Comparison of ENCODE assay signal across 17 cellular contexts in genomic region chr7:36205236-36205635, GRCh38. TPM values are rescaled to one million over a fixed set of nuclear protein-coding genes. Genes with fewer than 3 reads are reported as not detected.
DNase-seq lines count a peak whose midpoint lies in the region; ATAC-seq and TF ChIP-seq lines count a peak whose summit lies in the region.
"Had no signal": no experiment of that assay in that cellular context is flagged by ENCODE, and none has a peak within 500 bp of the region (broad histone marks: within the 10 kb centered on the region; RNA-seq: fewer than 3 reads in every experiment).

No MANE protein-coding gene starts in this region.

- H2BK12ac ChIP-seq in H9 (ENCODE audit: insufficient read length, low read depth, low read length) = no peak overlapping the region

- TF ChIP-seq CTCF in H9 (conservative IDR thresholded peaks at IDR 0.05) (no peak), PC-3 (conservative IDR thresholded peaks at IDR 0.05; ENCODE audit: low read depth, low read length) (no peak), gastroesophageal sphincter (IDR thresholded peaks at IDR 0.05) (no peak), gastrocnemius medialis (IDR thresholded peaks at IDR 0.05 in 4 of 5, conservative IDR thresholded peaks at IDR 0.05 in 1 of 5) (no peak)

- no peak overlapping the region for H2BK15ac ChIP-seq in H9 (ENCODE audit: low read depth, low read length)

- H3K36me3 Mint-ChIP-seq in H9 (ENCODE audit: insufficient read depth in 1 of 3, low read depth in 3 of 3) = no peaks in the 10 kb centered on the region
- H3K36me3 Mint-ChIP-seq in activated T-helper 2 cell treated with anti-CD3 and anti-CD28 coated beads, Interferon-gamma antibody, Interleukin-2, Interleukin-4, amounts not matched to agents 10 μg/mL and 5 μg/mL and 100 μg/mL, durations not matched to agents 14 hours and 24 hours and 36 hours (ENCODE audit: low read depth) = no peaks in the 10 kb centered on the region
- H3K36me3 Mint-ChIP-seq: CD4-positive, CD25-positive, alpha-beta regulatory T cell had no signal

- H3K4me1 ChIP-seq in H9 (ENCODE audit: insufficient read depth, low read length) (peaks cover 4% of the 10 kb centered on the region; the same call in 1 of the 2 replicates), PC-3 (ENCODE audit: insufficient read depth, low read length) (peaks cover 41% of the 10 kb centered on the region), gastroesophageal sphincter (peaks cover 12 to 90% (median 41%) of the 10 kb centered on the region in 3 donors), gastrocnemius medialis (peaks cover 76 to 84% of the 10 kb centered on the region in 2 donors)

- no peak overlapping the region for H3K18ac ChIP-seq in H9 (ENCODE audit: insufficient read length, low read depth, low read length)

- H3K27me3 ChIP-seq in H9 (ENCODE audit: insufficient read depth, low read length) = no peaks in the 10 kb centered on the region
- H3K27me3 ChIP-seq in PC-3 (ENCODE audit: low read length) = no peaks in the 10 kb centered on the region
- no peaks in the 10 kb centered on the region for H3K27me3 ChIP-seq in gastroesophageal sphincter
- H3K27me3 ChIP-seq in gastrocnemius medialis = no peaks in the 10 kb centered on the region
- H3K27me3 ChIP-seq: Peyer's patch had no signal

- H2AFZ ChIP-seq in H9 (ENCODE audit: low read length) (no peak overlapping the region), PC-3 (ENCODE audit: low read length) (no peak overlapping the region)

- no peak overlapping the region for H3K4me3 Mint-ChIP-seq in H9
- H3K4me3 Mint-ChIP-seq in activated T-helper 2 cell treated with anti-CD3 and anti-CD28 coated beads, Interferon-gamma antibody, Interleukin-2, Interleukin-4, amounts not matched to agents 10 μg/mL and 5 μg/mL and 100 μg/mL, durations not matched to agents 14 hours and 24 hours and 36 hours (ENCODE audit: low read depth) = no peak overlapping the region
- H3K4me3 Mint-ChIP-seq: CD4-positive, CD25-positive, alpha-beta regulatory T cell had no signal

- H3K9me3 ChIP-seq in H9 (ENCODE audit: control insufficient read depth, low read depth, low read length) = no peaks in the 10 kb centered on the region
- H3K9me3 ChIP-seq in PC-3 (ENCODE audit: low read length) = no peaks in the 10 kb centered on the region
- no peaks in the 10 kb centered on the region for H3K9me3 ChIP-seq in gastroesophageal sphincter
- H3K9me3 ChIP-seq in gastrocnemius medialis = no peaks in the 10 kb centered on the region
- H3K9me3 ChIP-seq: Caco-2, Peyer's patch had no signal

- no peak overlapping the region for H3K27ac ChIP-seq in H9 (ENCODE audit: insufficient read length, low read depth, low read length)
- peak overlapping the region; percentile 80 for H3K27ac ChIP-seq in PC-3 (ENCODE audit: low read length)
- H3K27ac ChIP-seq in gastroesophageal sphincter = peak overlapping the region; percentile 62 to 90 (median 74)
- peak overlapping the region; percentile 49 to 90 (median 83) for H3K27ac ChIP-seq in gastrocnemius medialis
- H3K27ac ChIP-seq: SK-N-MC had no signal

- no peak overlapping the region for H4K5ac ChIP-seq in H9 (ENCODE audit: insufficient read length, low read depth, low read length)

- in situ Hi-C loops in gastrocnemius medialis (cut with MboI; ENCODE audit: low sequenced_read_pairs in 4 of 4) = loop anchor here in 1 of 4 donors (10.0 kb wide), 1 partner anchor 80 kb away; no protein-coding TSS in a partner anchor

- WGBS in H9 (ENCODE audit: extremely low coverage, insufficient read length, low lambda C conversion rate) = no CpG with 5 or more reads among the region's 4 CpGs
- WGBS in gastroesophageal sphincter (ENCODE audit: low coverage in 1 of 2), 2 donors = 66 to 70% methylated on average over 4 of the region's 4 CpGs

- no peak overlapping the region for H3K14ac ChIP-seq in H9 (ENCODE audit: insufficient read depth, low read length)

- TF ChIP-seq POLR2A in gastroesophageal sphincter (IDR thresholded peaks at IDR 0.05) = no peak
- no peak for TF ChIP-seq POLR2A in gastrocnemius medialis (IDR thresholded peaks at IDR 0.05)

- H3K79me1 ChIP-seq in H9 (ENCODE audit: insufficient read depth, low read depth, low read length, poor library complexity, severe bottlenecking) = no peaks in the 10 kb centered on the region

- H3K27me3 Mint-ChIP-seq in H9 (ENCODE audit: low read depth) = no peaks in the 10 kb centered on the region
- H3K27me3 Mint-ChIP-seq in activated T-helper 2 cell treated with anti-CD3 and anti-CD28 coated beads, Interferon-gamma antibody, Interleukin-2, Interleukin-4, amounts not matched to agents 10 μg/mL and 5 μg/mL and 100 μg/mL, durations not matched to agents 14 hours and 24 hours and 36 hours (ENCODE audit: low read depth) = peaks cover 2% of the 10 kb centered on the region
- H3K27me3 Mint-ChIP-seq: CD4-positive, CD25-positive, alpha-beta regulatory T cell had no signal

- POLR2A ChIA-PET in PC-3 (lab: Charles Lee; ENCODE audit: unreplicated experiment) = no interaction called here

- H3K23ac ChIP-seq in H9 (ENCODE audit: insufficient read length, low read depth, low read length) = no peak overlapping the region

- H3K36me3 ChIP-seq in PC-3 (ENCODE audit: low read depth, low read length) (no peaks in the 10 kb centered on the region), gastroesophageal sphincter (no peaks in the 10 kb centered on the region), gastrocnemius medialis (no peaks in the 10 kb centered on the region)
- H3K36me3 ChIP-seq: Peyer's patch had no signal

- intact Hi-C loops in PC-3 (cut with micrococcal nuclease) = loop anchor here (5.0 kb wide), 1 partner anchor 57 kb away; no protein-coding TSS in a partner anchor
- intact Hi-C loops in gastrocnemius medialis (cut with DNase I; ENCODE audit: low total_unique reads) = no loop called here
- intact Hi-C loops in activated T-helper 2 cell treated with anti-CD3 and anti-CD28 coated beads, Interferon-gamma antibody, Interleukin-2, Interleukin-4, amounts not matched to agents 10 μg/mL and 5 μg/mL and 100 μg/mL, durations not matched to agents 14 hours and 24 hours and 36 hours (cut with micrococcal nuclease) = no loop called here

- H3K4me3 ChIP-seq in PC-3 (ENCODE audit: low read length) (no peak overlapping the region), gastroesophageal sphincter (no peak overlapping the region), gastrocnemius medialis (no peak overlapping the region)
- H3K4me3 ChIP-seq: Peyer's patch, SK-N-MC had no signal

- no peaks in the 10 kb centered on the region for H3K79me2 ChIP-seq in H9 (ENCODE audit: insufficient read depth, low read length)
- peaks cover 57% of the 10 kb centered on the region for H3K79me2 ChIP-seq in PC-3 (ENCODE audit: low read length)

- no peak overlapping the region for H2AK5ac ChIP-seq in H9 (ENCODE audit: insufficient read length, low read length)

- H2BK120ac ChIP-seq in H9 (ENCODE audit: low read depth, low read length, poor library complexity, severe bottlenecking) = no peak overlapping the region

- H3K23me2 ChIP-seq in H9 (ENCODE audit: insufficient read length, low read depth, low read length, poor library complexity, severe bottlenecking) = no peaks in the 10 kb centered on the region

- H4K8ac ChIP-seq in H9 (replicated peaks; ENCODE audit: insufficient read length, low read depth, low read length) = no peak overlapping the region

- no peaks in the 10 kb centered on the region for H3F3A ChIP-seq in PC-3 (ENCODE audit: low read length, unreplicated experiment)

- H4K91ac ChIP-seq in H9 (ENCODE audit: insufficient read length, low read depth, low read length) = no peak overlapping the region

- H3K56ac ChIP-seq in H9 (ENCODE audit: insufficient read length, low read depth, low read length) = no peak overlapping the region

- TF ChIP-seq EP300 in gastroesophageal sphincter (IDR thresholded peaks at IDR 0.05) = no peak

- no peak for DNase-seq in H9
- DNase-seq in PC-3 = peak; percentile 63
- no peak for DNase-seq in gastrocnemius medialis
- no peak for DNase-seq in activated T-helper 2 cell treated with anti-CD3 and anti-CD28 coated beads, Interferon-gamma antibody, Interleukin-2, Interleukin-4, amounts not matched to agents 10 μg/mL and 5 μg/mL and 100 μg/mL, durations not matched to agents 14 hours and 24 hours and 36 hours (ENCODE audit: low spot score)
- DNase-seq: ACHN; Caco-2; CD4-positive, CD25-positive, alpha-beta regulatory T cell; EL; NCI-H1436; NCI-H2029; NCI-H2171 had no signal

- BruUV-seq in PC-3 (replicated peaks; lab: Mats Ljungman, UMichigan) = no TSS peak

- no peaks in the 10 kb centered on the region for H3K9me2 ChIP-seq in PC-3 (replicated peaks; ENCODE audit: low read length)

- H2BK20ac ChIP-seq in H9 (ENCODE audit: low read depth, low read length, poor library complexity, severe bottlenecking) = no peak overlapping the region

- peak overlapping the region in 2 of 3 experiments; percentile 7 to 86; a peak in 3 of 7 replicates for H3K27ac Mint-ChIP-seq in H9
- H3K27ac Mint-ChIP-seq in activated T-helper 2 cell treated with anti-CD3 and anti-CD28 coated beads, Interferon-gamma antibody, Interleukin-2, Interleukin-4, amounts not matched to agents 10 μg/mL and 5 μg/mL and 100 μg/mL, durations not matched to agents 14 hours and 24 hours and 36 hours = no peak overlapping the region
- H3K27ac Mint-ChIP-seq: CD4-positive, CD25-positive, alpha-beta regulatory T cell had no signal

- no peaks in the 10 kb centered on the region for H4K20me1 ChIP-seq in H9 (ENCODE audit: control insufficient read depth, insufficient read depth, insufficient read length)
- no peaks in the 10 kb centered on the region for H4K20me1 ChIP-seq in PC-3 (ENCODE audit: low read length)

- H3K4me2 ChIP-seq in H9 (ENCODE audit: insufficient read depth, insufficient read length, low read length) (no peak overlapping the region), PC-3 (ENCODE audit: low read length) (peak overlapping the region; percentile 39)

- H3K4ac ChIP-seq in H9 (ENCODE audit: low read depth, low read length) = no peak overlapping the region

- CTCF ChIA-PET in PC-3 (lab: Charles Lee) = no interaction called here

- H3T11ph ChIP-seq in H9 (ENCODE audit: low read length) = no peak overlapping the region

- no peak overlapping the region for H2BK5ac ChIP-seq in H9 (ENCODE audit: insufficient read length, low read length)

- H3K9ac ChIP-seq in H9 (ENCODE audit: extremely low read depth, insufficient read length, low read length) (no peak overlapping the region), PC-3 (ENCODE audit: low read length) (0 out of 2 replicates have a peak overlapping the region, but pooled peaks have one; percentile 28)

- H3K4me1 Mint-ChIP-seq in H9 = peaks cover 36 to 41% of the 10 kb centered on the region in 2 experiments
- H3K4me1 Mint-ChIP-seq in activated T-helper 2 cell treated with anti-CD3 and anti-CD28 coated beads, Interferon-gamma antibody, Interleukin-2, Interleukin-4, amounts not matched to agents 10 μg/mL and 5 μg/mL and 100 μg/mL, durations not matched to agents 14 hours and 24 hours and 36 hours (ENCODE audit: low read depth) = peaks cover 22% of the 10 kb centered on the region

- ATAC-seq in PC-3 = peak; percentile 69
- no peak for ATAC-seq in gastroesophageal sphincter
- no peak for ATAC-seq in gastrocnemius medialis
- no peak for ATAC-seq in GM21619 (IDR thresholded peaks at IDR 0.05; ENCODE audit: unreplicated experiment)
- ATAC-seq in HG03469 (IDR thresholded peaks at IDR 0.05; ENCODE audit: unreplicated experiment) = no peak
- ATAC-seq: Right ventricle myocardium inferior had no signal

- H3K9me3 Mint-ChIP-seq in H9 = no peaks in the 10 kb centered on the region
- H3K9me3 Mint-ChIP-seq in activated T-helper 2 cell treated with anti-CD3 and anti-CD28 coated beads, Interferon-gamma antibody, Interleukin-2, Interleukin-4, amounts not matched to agents 10 μg/mL and 5 μg/mL and 100 μg/mL, durations not matched to agents 14 hours and 24 hours and 36 hours = no peaks in the 10 kb centered on the region
- H3K9me3 Mint-ChIP-seq: CD4-positive, CD25-positive, alpha-beta regulatory T cell had no signal

RNA-seq across cellular contexts. Expression of gene EEPD1, which starts 52.2 kb away (rescaled TPM):
- total RNA-seq in H9 (2021) = 3.8 and 5.0 TPM in 2 replicates
- 28.3 and 31.8 TPM in 2 replicates for total RNA-seq in PC-3 (2014; rRNA removed)
- total RNA-seq in gastroesophageal sphincter = 10 to 100 TPM; 12.4 to 36.2 (median 20.4) TPM
- total RNA-seq in gastrocnemius medialis = 10 to 100 TPM; 41.0 to 68.5 (median 61.3) TPM
- total RNA-seq in activated T-helper 2 cell treated with anti-CD3 and anti-CD28 coated beads, Interferon-gamma antibody, Interleukin-2, Interleukin-4, amounts not matched to agents 10 μg/mL and 5 μg/mL and 100 μg/mL, durations not matched to agents 14 hours and 24 hours and 36 hours = 0.57 and 0.67 TPM in 2 replicates
